Comparison of ENCODE assay signal across 10 cellular contexts in genomic region chr6:6781172-6781876, GRCh38.
DNase-seq lines count a peak whose midpoint lies in the region; ATAC-seq, FAIRE-seq and TF ChIP-seq lines count a peak whose summit lies in the region.
"Had no signal": no experiment of that assay in that cellular context is flagged by ENCODE, and none has a peak within 500 bp of the region (broad histone marks: within the 10 kb centered on the region; RNA-seq: fewer than 3 reads in every experiment).

No MANE protein-coding gene starts in this region.

- TF ChIP-seq POLR2A in GM12892 (IDR thresholded peaks at IDR 0.05; ENCODE audit: low read depth, low read length): no peak

- FAIRE-seq in GM12892 (lab: Jason Lieb, UNC): no peak

- intact Hi-C loops in PC-3 (cut with micrococcal nuclease): no loop called here
- intact Hi-C loops in sciatic nerve (cut with DNase I): no loop called here

- no peak for TF ChIP-seq CTCF in PC-3 (conservative IDR thresholded peaks at IDR 0.05; ENCODE audit: low read depth, low read length)

- H3K79me2 ChIP-seq in PC-3 (ENCODE audit: low read length): no peaks in the 10 kb centered on the region

- 0 out of 2 replicates have a peak overlapping the region, but pooled peaks have one; percentile 18 for H3K9ac ChIP-seq in PC-3 (ENCODE audit: low read length)

- H3F3A ChIP-seq in PC-3 (ENCODE audit: low read length, unreplicated experiment): no peaks in the 10 kb centered on the region

- POLR2A ChIA-PET in PC-3 (lab: Charles Lee; ENCODE audit: unreplicated experiment): interaction anchor here (0.7 kb wide), 1 partner anchor 189 kb away, joined by 3 read pairs; no protein-coding TSS in a partner anchor

- H3K27me3 ChIP-seq in PC-3 (ENCODE audit: low read length): no peaks in the 10 kb centered on the region

- DNase-seq in GM04503 (ENCODE audit: low read depth) (peak; percentile 39), PC-3 (peak; percentile 82), fibroblast of the conjunctiva (ENCODE audit: low read depth) (peak; percentile 42), sciatic nerve (ENCODE audit: low spot score) (peak; percentile 70), Ammon's horn (ENCODE audit: low spot score) (no peak), GM12892 (ENCODE audit: insufficient read length) (no peak)
- DNase-seq in stimulated activated CD4-positive, alpha-beta T cell treated with anti-CD3 and anti-CD28 coated beads, Interleukin-2, amount 100 ng/mL, for 48 hours: no peak
- DNase-seq: activated CD8-positive, alpha-beta memory T cell treated with anti-CD3 and anti-CD28 coated beads for 24 hours; central memory CD4-positive, alpha-beta T cell had no signal

- no TSS peak for BruUV-seq in PC-3 (replicated peaks; lab: Mats Ljungman, UMichigan)

- H3K27ac ChIP-seq in PC-3 (ENCODE audit: low read length): peak overlapping the region; percentile 58

- H3K4me2 ChIP-seq in PC-3 (ENCODE audit: low read length): peak overlapping the region; percentile 55

- H3K9me3 ChIP-seq in PC-3 (ENCODE audit: low read length): no peaks in the 10 kb centered on the region

- H3K36me3 ChIP-seq in PC-3 (ENCODE audit: low read depth, low read length): no peaks in the 10 kb centered on the region

- ATAC-seq in PC-3 (peak; percentile 95), sciatic nerve (peak; percentile 78), HG03442 (IDR thresholded peaks at IDR 0.05; ENCODE audit: unreplicated experiment) (no peak)

- H4K20me1 ChIP-seq in PC-3 (ENCODE audit: low read length): no peaks in the 10 kb centered on the region

- CTCF ChIA-PET in PC-3 (lab: Charles Lee): interaction anchor here (0.7 kb wide), 1 partner anchor 55 kb away, joined by 5 read pairs; no protein-coding TSS in a partner anchor

- H3K9me2 ChIP-seq in PC-3 (replicated peaks; ENCODE audit: low read length): no peaks in the 10 kb centered on the region

- peak overlapping the region; percentile 10 for H2AFZ ChIP-seq in PC-3 (ENCODE audit: low read length)

- no peak overlapping the region for H3K4me3 ChIP-seq in PC-3 (ENCODE audit: low read length)

- H3K4me1 ChIP-seq in PC-3 (ENCODE audit: insufficient read depth, low read length): peaks cover 14% of the 10 kb centered on the region

Comparison
In these comparisons a context has a peak if more than half of its experiments do, and no peak if none do; other contexts are left out.
1. DNase-seq: peak in GM04503 (single experiment), PC-3 (single experiment), fibroblast of the conjunctiva (single experiment) and sciatic nerve (single experiment); none in Ammon's horn (single experiment), GM12892 (single experiment) and stimulated activated CD4-positive, alpha-beta T cell treated with anti-CD3 and anti-CD28 coated beads, Interleukin-2, amount 100 ng/mL, for 48 hours (0 of 2).